Comparison of ENCODE assay signal across 8 cellular contexts in genomic region chr3:156664285-156665178, GRCh38. TPM values are rescaled to one million over a fixed set of nuclear protein-coding genes. Genes with fewer than 3 reads are reported as not detected.
DNase-seq lines count a peak whose midpoint lies in the region; ATAC-seq and TF ChIP-seq lines count a peak whose summit lies in the region.

No MANE protein-coding gene starts in this region.

- H3K9me3 ChIP-seq in SJCRH30 (replicated peaks) = no peaks in the 10 kb centered on the region

- H3K4me3 ChIP-seq in SJCRH30 = no peak overlapping the region

- ATAC-seq in GM18511 (IDR thresholded peaks at IDR 0.05; ENCODE audit: unreplicated experiment) (peak; percentile 77), GM21576 (IDR thresholded peaks at IDR 0.05; ENCODE audit: unreplicated experiment) (peak; percentile 77), HG03558 (IDR thresholded peaks at IDR 0.05; ENCODE audit: extremely low read depth, unreplicated experiment) (peak; percentile 75), memory B cell (ENCODE audit: low read depth) (peak; percentile 27)

- DNase-seq in memory B cell (ENCODE audit: low spot score in 2 of 2) = no peak
- no peak for DNase-seq in SJCRH30
- DNase-seq in glutamatergic neuron = no peak
- DNase-seq in DMS79 (lab: John Stamatoyannopoulos, UW) = no peak
- DNase-seq in kidney tubule cell (ENCODE audit: low spot score) = no peak

- no peaks in the 10 kb centered on the region for H3K27me3 Mint-ChIP-seq in memory B cell
- H3K27me3 Mint-ChIP-seq in glutamatergic neuron (ENCODE audit: unreplicated experiment) = no peaks in the 10 kb centered on the region

- no peaks in the 10 kb centered on the region for H3K27me3 ChIP-seq in SJCRH30

- H3K4me1 Mint-ChIP-seq in memory B cell = peaks cover 19% of the 10 kb centered on the region
- no peaks in the 10 kb centered on the region for H3K4me1 Mint-ChIP-seq in glutamatergic neuron (ENCODE audit: low read depth, unreplicated experiment)

- no peaks in the 10 kb centered on the region for H3K4me1 ChIP-seq in SJCRH30

- no peak overlapping the region for H3K27ac ChIP-seq in SJCRH30

- no peak overlapping the region for H3K27ac Mint-ChIP-seq in memory B cell
- no peak overlapping the region for H3K27ac Mint-ChIP-seq in glutamatergic neuron (ENCODE audit: unreplicated experiment)

- H3K4me3 Mint-ChIP-seq in memory B cell (peak overlapping the region; percentile 27), glutamatergic neuron (ENCODE audit: unreplicated experiment) (no peak overlapping the region)

- no peaks in the 10 kb centered on the region for H3K9me3 Mint-ChIP-seq in memory B cell
- no peaks in the 10 kb centered on the region for H3K9me3 Mint-ChIP-seq in glutamatergic neuron (ENCODE audit: unreplicated experiment)

- TF ChIP-seq CTCF in glutamatergic neuron (IDR thresholded peaks at IDR 0.05; ENCODE audit: partially characterized antibody, unreplicated experiment) = no peak

- no peaks in the 10 kb centered on the region for H3K36me3 ChIP-seq in SJCRH30

- no peaks in the 10 kb centered on the region for H3K36me3 Mint-ChIP-seq in memory B cell
- no peaks in the 10 kb centered on the region for H3K36me3 Mint-ChIP-seq in glutamatergic neuron (ENCODE audit: unreplicated experiment)

RNA-seq across cellular contexts. Expression of gene TIPARP, which starts 9.9 kb away (rescaled TPM):
- 29.0 and 31.2 TPM in 2 replicates for total RNA-seq in SJCRH30 (2014; rRNA removed; shearing (Covaris generic))
- 9.5 TPM for total RNA-seq in glutamatergic neuron (ENCODE audit: unreplicated experiment)

Comparison
In these comparisons a context has a peak if more than half of its experiments do, and no peak if none do; other contexts are left out.
1. ATAC-seq: peak in every context shown above with its lines; median percentile 77 in GM18511; 77 in GM21576; 75 in HG03558; 27 in memory B cell.